In genomic region chr12:121304306-121304705, GRCh38 we compare ENCODE assay signal across 25 cellular contexts.
"Had no signal": no experiment of that assay in that cellular context is flagged by ENCODE, and none has a peak within 500 bp of the region (broad histone marks: within the 10 kb centered on the region; RNA-seq: fewer than 3 reads in every experiment).

No MANE protein-coding gene starts in this region.

- DNase-seq: activated CD4-positive, alpha-beta T cell treated with anti-CD3 and anti-CD28 coated beads for 4 hours; activated CD4-positive, CD25-positive, alpha-beta regulatory T cell; activated CD8-positive, alpha-beta memory T cell treated with anti-CD3 and anti-CD28 coated beads, Interleukin-2, amount 50 U/mL, for 48 hours; activated CD8-positive, alpha-beta T cell treated with anti-CD3 and anti-CD28 coated beads, Interleukin-2, amount 10 ng/mL, durations not matched to agents 7 days and 5 days; activated gamma-delta T cell; activated naive CD4-positive, alpha-beta T cell treated with anti-CD3 and anti-CD28 coated beads for 36 hours; activated T-cell treated with anti-CD3 and anti-CD28 coated beads, Interleukin-2, amount 50 U/mL, for 1 hour; amygdala; cerebellar nuclear complex; Kasumi-1; NCI-H1105 treated with DMSO at 0.1 percent for 48 hours; NCI-H1436 treated with DMSO at 0.1 percent for 48 hours; NCI-H187; NCI-H2081; NCI-H510A treated with DMSO at 0.1 percent for 48 hours; NCI-H69; NK-92 treated with Interleukin-12 subunit alpha and Interleukin-12 subunit beta, amount 100 ng/mL, for 24 hours; OCI-M1; Peyer's patch; SHP77; SW 1271 had no signal

- H3K27ac ChIP-seq: cardiac muscle cell, Peyer's patch, RWPE1, SJSA1 had no signal

- ATAC-seq: activated CD8-positive, alpha-beta T cell treated with anti-CD3 and anti-CD28 coated beads, Interleukin-2, amount 10 ng/mL, durations not matched to agents 7 days and 5 days; SK-N-SH treated with all-trans-retinoic acid at 6 μM for 48 hours had no signal
